ENCODE assay signal across 8 cellular contexts in the genomic region with DNA sequence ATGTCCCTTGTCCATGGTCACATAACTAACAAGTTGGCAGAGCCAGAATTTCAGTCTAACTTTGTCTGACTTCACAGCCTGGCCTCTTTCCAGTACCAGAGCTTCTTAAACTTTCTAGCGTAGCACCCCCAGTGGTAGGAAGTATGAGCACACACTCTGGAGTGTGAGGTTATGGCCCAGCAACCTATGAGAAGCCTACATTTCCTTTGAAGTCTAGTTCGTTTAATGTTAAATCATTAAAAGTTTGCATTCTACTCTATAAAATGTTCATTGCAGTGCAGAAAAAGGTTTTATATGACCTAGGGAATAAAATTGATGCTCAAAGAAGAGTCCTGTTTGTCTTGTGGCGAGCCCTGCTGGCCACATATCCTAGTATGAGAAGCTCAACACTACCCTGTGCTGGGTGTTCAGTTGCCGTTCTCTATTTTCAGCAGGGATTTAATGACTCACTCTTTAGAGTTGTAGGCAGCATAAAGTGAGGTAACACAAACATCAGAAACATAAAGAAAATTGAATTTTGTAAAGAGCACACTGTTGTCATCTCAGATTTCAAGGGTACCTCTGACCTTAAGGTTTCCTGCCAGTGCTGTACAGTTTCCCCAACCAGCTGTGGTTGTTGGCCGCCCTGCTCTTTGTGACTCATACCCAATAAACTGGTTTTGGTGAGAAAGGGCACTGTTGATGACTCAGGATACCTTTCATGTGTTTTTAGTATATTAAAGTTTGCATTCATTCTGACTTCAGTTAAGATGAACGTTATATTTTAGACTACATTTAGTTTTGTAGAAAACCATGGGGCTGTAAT. TPM values are rescaled to one million over a fixed set of nuclear protein-coding genes. Genes with fewer than 3 reads are reported as not detected.
DNase-seq lines count a peak whose midpoint lies in the region; ATAC-seq and TF ChIP-seq lines count a peak whose summit lies in the region.

No MANE protein-coding gene starts in this region.

- H3K4me1 Mint-ChIP-seq in neural crest cell = no peaks in the 10 kb centered on the region

- TF ChIP-seq EP300 in suprapubic skin (IDR thresholded peaks at IDR 0.05) = no peak

- 41% methylated on average over 6 of the region's 6 CpGs for WGBS in suprapubic skin

- no peak overlapping the region for H3K4me3 ChIP-seq in epithelial cell of proximal tubule (ENCODE audit: low read depth, low read length)
- no peak overlapping the region for H3K4me3 ChIP-seq in suprapubic skin

- peak overlapping the region; percentile 41 for H3K27ac ChIP-seq in suprapubic skin

- peaks cover 47% of the 10 kb centered on the region for H3K36me3 ChIP-seq in suprapubic skin

- H3K9me3 ChIP-seq in suprapubic skin = no peaks in the 10 kb centered on the region

- DNase-seq in ACHN = peak; percentile 86
- peak; percentile 67 for DNase-seq in NOMO-1 treated with DMSO at 0.1 percent for 48 hours (lab: John Stamatoyannopoulos, UW; ENCODE audit: unreplicated experiment)
- DNase-seq in activated CD8-positive, alpha-beta memory T cell treated with anti-CD3 and anti-CD28 coated beads, Interleukin-2, amount 50 U/mL, for 1 hour (ENCODE audit: extremely low read depth) = peak; percentile 54
- DNase-seq in epithelial cell of proximal tubule (ENCODE audit: low read depth) = peak; percentile 47
- peak; percentile 18 for DNase-seq in neural crest cell (ENCODE audit: low read depth, low spot score)
- no peak for DNase-seq in suprapubic skin (ENCODE audit: low spot score in 2 of 2)

- H3K27ac Mint-ChIP-seq in neural crest cell (ENCODE audit: unreplicated experiment) = no peak overlapping the region

- ATAC-seq in GM18505 (IDR thresholded peaks at IDR 0.05; ENCODE audit: unreplicated experiment) (peak; percentile 81), HG02970 (IDR thresholded peaks at IDR 0.05; ENCODE audit: low FRiP score, unreplicated experiment) (peak; percentile 82)

- H3K27me3 Mint-ChIP-seq in neural crest cell (ENCODE audit: low read depth) = no peaks in the 10 kb centered on the region

- no peak for TF ChIP-seq POLR2A in GM18505 (IDR thresholded peaks at IDR 0.05; ENCODE audit: borderline replicate concordance, extremely low read depth, insufficient read depth, insufficient read length)
- TF ChIP-seq POLR2A in suprapubic skin (IDR thresholded peaks at IDR 0.05) = no peak

- no peak overlapping the region for H3K4me3 Mint-ChIP-seq in neural crest cell

- in situ Hi-C loops in ACHN (cut with HindIII; ENCODE audit: low pct_ligation_motif_present, low pct_unique_long_range_greater_than_20kb, low sequenced_read_pairs) = no loop called here

- no peaks in the 10 kb centered on the region for H3K9me3 Mint-ChIP-seq in neural crest cell

- no peaks in the 10 kb centered on the region for H3K27me3 ChIP-seq in suprapubic skin

- H3K36me3 Mint-ChIP-seq in neural crest cell (ENCODE audit: low read depth) = peaks cover 35% of the 10 kb centered on the region

- peak; percentile 80 for TF ChIP-seq CTCF in epithelial cell of proximal tubule (conservative IDR thresholded peaks at IDR 0.05; ENCODE audit: low read depth, low read length)
- peak; percentile 74 for TF ChIP-seq CTCF in neural crest cell (conservative IDR thresholded peaks at IDR 0.05)
- peak; percentile 20 to 71 for TF ChIP-seq CTCF in suprapubic skin (IDR thresholded peaks at IDR 0.05)

- H3K4me1 ChIP-seq in suprapubic skin = peaks cover 23% of the 10 kb centered on the region

RNA-seq across cellular contexts. Expression of a gene that starts 14.3 kb away (rescaled TPM):
- total RNA-seq in epithelial cell of proximal tubule (25.3 and 38.6 TPM in 2 replicates), neural crest cell (43.4 and 43.7 TPM in 2 replicates), suprapubic skin (10 to 100 TPM; 21.4 to 50.0 (median 35.8) TPM)

Comparison
In these comparisons a context has a peak if more than half of its experiments do, and no peak if none do; other contexts are left out.
1. DNase-seq: peak in ACHN (single experiment), NOMO-1 treated with DMSO at 0.1 percent for 48 hours (single experiment), activated CD8-positive, alpha-beta memory T cell treated with anti-CD3 and anti-CD28 coated beads, Interleukin-2, amount 50 U/mL, for 1 hour (single experiment), epithelial cell of proximal tubule (single experiment) and neural crest cell (single experiment); none in suprapubic skin (0 of 2).
2. Peak in every context shown above with its lines, with median percentiles within 50 percentile points of each other: CTCF ChIP-seq.